In the genomic region with DNA sequence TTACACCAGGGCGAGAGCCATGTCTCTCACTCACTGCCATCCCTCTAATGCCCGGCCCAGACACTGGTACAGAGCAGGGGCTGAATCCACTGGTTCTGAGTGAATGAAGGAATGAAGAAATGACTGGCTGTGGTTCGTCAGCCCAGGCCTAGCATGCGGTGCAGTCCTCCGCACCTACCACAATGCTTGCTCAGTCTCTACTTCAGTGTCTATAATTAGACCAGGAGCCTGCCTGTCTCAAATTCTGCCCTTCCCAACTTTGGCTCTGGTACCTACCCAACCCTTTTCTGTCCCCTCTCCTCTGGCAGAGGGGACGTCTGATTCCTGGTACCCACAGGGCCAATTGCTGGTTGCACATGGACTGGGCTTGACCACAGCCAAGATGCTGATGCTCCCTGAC, we compare ENCODE assay signal across 15 cellular contexts.
DNase-seq lines count a peak whose midpoint lies in the region; ATAC-seq and TF ChIP-seq lines count a peak whose summit lies in the region.
"Had no signal": no experiment of that assay in that cellular context is flagged by ENCODE, and none has a peak within 500 bp of the region (broad histone marks: within the 10 kb centered on the region; RNA-seq: fewer than 3 reads in every experiment).

No MANE protein-coding gene starts in this region.

- TF ChIP-seq CTCF in left ventricle myocardium inferior (IDR thresholded peaks at IDR 0.05; ENCODE audit: borderline replicate concordance): no peak
- TF ChIP-seq CTCF in psoas muscle (IDR thresholded peaks at IDR 0.05): no peak

- peaks cover 56% of the 10 kb centered on the region for H3K27me3 ChIP-seq in left ventricle myocardium inferior (ENCODE audit: low read depth)
- no peaks in the 10 kb centered on the region for H3K27me3 ChIP-seq in psoas muscle (ENCODE audit: insufficient read depth in 3 of 3, low read length in 2 of 3)
- H3K27me3 ChIP-seq: BLaER1 had no signal

- CTCF ChIA-PET in activated CD4-positive, alpha-beta memory T cell treated with anti-CD3 and anti-CD28 coated beads, Interleukin-2, amount 10 ng/mL, durations not matched to agents 7 days and 5 days (lab: Charles Lee): no interaction called here
- CTCF ChIA-PET in activated CD4-positive, alpha-beta memory T cell treated with anti-CD3 and anti-CD28 coated beads for 36 hours (lab: Charles Lee): no interaction called here

- H3K27me3 Mint-ChIP-seq in activated CD4-positive, alpha-beta memory T cell treated with anti-CD3 and anti-CD28 coated beads, Interleukin-2, amount 10 ng/mL, durations not matched to agents 7 days and 5 days: no peaks in the 10 kb centered on the region
- peaks cover 12% of the 10 kb centered on the region for H3K27me3 Mint-ChIP-seq in activated CD4-positive, alpha-beta memory T cell treated with anti-CD3 and anti-CD28 coated beads for 36 hours

- peak; percentile 9 for DNase-seq in activated CD4-positive, alpha-beta memory T cell treated with anti-CD3 and anti-CD28 coated beads, Interleukin-2, amount 10 ng/mL, durations not matched to agents 7 days and 5 days
- no peak for DNase-seq in activated CD4-positive, alpha-beta memory T cell treated with anti-CD3 and anti-CD28 coated beads for 36 hours
- no peak for DNase-seq in left ventricle myocardium superior
- DNase-seq in left ventricle myocardium inferior: no peak
- DNase-seq in psoas muscle: peak in 1 of 2 donors; percentile 70
- no peak for DNase-seq in midbrain (lab: John Stamatoyannopoulos, UW)
- DNase-seq in COLO829 (ENCODE audit: low spot score): no peak
- DNase-seq in Ammon's horn (ENCODE audit: low spot score): no peak
- DNase-seq: CD8-positive, alpha-beta memory T cell; DMS53; GF-D8; HCEC 1CT; HFFc6 had no signal

- H3K4me3 ChIP-seq in left ventricle myocardium inferior (no peak overlapping the region), psoas muscle (no peak overlapping the region)
- H3K4me3 ChIP-seq: BLaER1 had no signal

- peaks cover 7% of the 10 kb centered on the region for H3K4me1 ChIP-seq in left ventricle myocardium inferior
- no peaks in the 10 kb centered on the region for H3K4me1 ChIP-seq in psoas muscle
- H3K4me1 ChIP-seq: BLaER1 had no signal

- H3K27ac ChIP-seq in left ventricle myocardium inferior (replicated peaks) (no peak overlapping the region), psoas muscle (peak overlapping the region; percentile 66)
- H3K27ac ChIP-seq: 22Rv1, BLaER1 had no signal

- no peaks in the 10 kb centered on the region for H3K9me3 Mint-ChIP-seq in activated CD4-positive, alpha-beta memory T cell treated with anti-CD3 and anti-CD28 coated beads, Interleukin-2, amount 10 ng/mL, durations not matched to agents 7 days and 5 days
- H3K9me3 Mint-ChIP-seq in activated CD4-positive, alpha-beta memory T cell treated with anti-CD3 and anti-CD28 coated beads for 36 hours: peaks cover 2% of the 10 kb centered on the region

- intact Hi-C loops in activated CD4-positive, alpha-beta memory T cell treated with anti-CD3 and anti-CD28 coated beads for 36 hours (cut with micrococcal nuclease): no loop called here
- intact Hi-C loops in left ventricle myocardium superior (cut with micrococcal nuclease): no loop called here
- intact Hi-C loops in left ventricle myocardium inferior (cut with micrococcal nuclease): no loop called here
- intact Hi-C loops in psoas muscle (cut with DNase I): no loop called here

- no peaks in the 10 kb centered on the region for H3K36me3 Mint-ChIP-seq in activated CD4-positive, alpha-beta memory T cell treated with anti-CD3 and anti-CD28 coated beads, Interleukin-2, amount 10 ng/mL, durations not matched to agents 7 days and 5 days (ENCODE audit: low read depth)
- H3K36me3 Mint-ChIP-seq in activated CD4-positive, alpha-beta memory T cell treated with anti-CD3 and anti-CD28 coated beads for 36 hours: no peaks in the 10 kb centered on the region
- H3K36me3 Mint-ChIP-seq: CD8-positive, alpha-beta memory T cell had no signal

- H3K4me3 Mint-ChIP-seq in activated CD4-positive, alpha-beta memory T cell treated with anti-CD3 and anti-CD28 coated beads, Interleukin-2, amount 10 ng/mL, durations not matched to agents 7 days and 5 days: no peak overlapping the region
- no peak overlapping the region for H3K4me3 Mint-ChIP-seq in activated CD4-positive, alpha-beta memory T cell treated with anti-CD3 and anti-CD28 coated beads for 36 hours
- H3K4me3 Mint-ChIP-seq: CD8-positive, alpha-beta memory T cell; HFFc6 had no signal

- H3K36me3 ChIP-seq in left ventricle myocardium inferior: no peaks in the 10 kb centered on the region
- no peaks in the 10 kb centered on the region for H3K36me3 ChIP-seq in psoas muscle (ENCODE audit: insufficient read depth in 1 of 2, low read depth in 1 of 2)
- H3K36me3 ChIP-seq: BLaER1 had no signal

- no peak overlapping the region for H3K27ac Mint-ChIP-seq in activated CD4-positive, alpha-beta memory T cell treated with anti-CD3 and anti-CD28 coated beads, Interleukin-2, amount 10 ng/mL, durations not matched to agents 7 days and 5 days
- no peak overlapping the region for H3K27ac Mint-ChIP-seq in activated CD4-positive, alpha-beta memory T cell treated with anti-CD3 and anti-CD28 coated beads for 36 hours
- H3K27ac Mint-ChIP-seq: CD8-positive, alpha-beta memory T cell; HFFc6 had no signal

- 50 to 75% (median 58%) methylated on average over 6 of the region's 6 CpGs for WGBS in psoas muscle, 3 donors

- peak; percentile 74 for ATAC-seq in left ventricle myocardium superior
- peak; percentile 79 to 88 (median 80) for ATAC-seq in psoas muscle

- no peaks in the 10 kb centered on the region for H3K4me1 Mint-ChIP-seq in activated CD4-positive, alpha-beta memory T cell treated with anti-CD3 and anti-CD28 coated beads, Interleukin-2, amount 10 ng/mL, durations not matched to agents 7 days and 5 days
- no peaks in the 10 kb centered on the region for H3K4me1 Mint-ChIP-seq in activated CD4-positive, alpha-beta memory T cell treated with anti-CD3 and anti-CD28 coated beads for 36 hours (ENCODE audit: low read depth)
- H3K4me1 Mint-ChIP-seq: CD8-positive, alpha-beta memory T cell had no signal

- POLR2A ChIA-PET in activated CD4-positive, alpha-beta memory T cell treated with anti-CD3 and anti-CD28 coated beads, Interleukin-2, amount 10 ng/mL, durations not matched to agents 7 days and 5 days (lab: Charles Lee): no interaction called here
- POLR2A ChIA-PET in activated CD4-positive, alpha-beta memory T cell treated with anti-CD3 and anti-CD28 coated beads for 36 hours (lab: Charles Lee): no interaction called here

- H3K9me3 ChIP-seq in left ventricle myocardium inferior (replicated peaks) (no peaks in the 10 kb centered on the region), psoas muscle (no peaks in the 10 kb centered on the region)
- H3K9me3 ChIP-seq: BLaER1 had no signal
